1 cellular context compared by ENCODE assay signal in genomic region chr17:41738077-41738800, GRCh38.
TF ChIP-seq lines count a peak whose summit lies in the region.

No MANE protein-coding gene starts in this region.

TF ChIP-seq in K562, 482 proteins besides CTCF, POLR2A, EP300 and RAD21 (continued from another document and continues in another):
- TF ChIP-seq GMEB1 (CRISPR knock-in tag; IDR thresholded peaks at IDR 0.05) = no peak
- no peak for TF ChIP-seq ZNF655 (CRISPR knock-in tag; IDR thresholded peaks at IDR 0.05)
- TF ChIP-seq TRIM24 (IDR thresholded peaks at IDR 0.05) = no peak
- TF ChIP-seq ADNP (tag; IDR thresholded peaks at IDR 0.05) = no peak
- no peak for TF ChIP-seq YBX1 (IDR thresholded peaks at IDR 0.05)
- no peak for TF ChIP-seq HOMEZ (CRISPR knock-in tag; IDR thresholded peaks at IDR 0.05)
- no peak for TF ChIP-seq HNRNPH1 (optimal IDR thresholded peaks at IDR 0.05; ENCODE audit: low read depth, low read length)
- no peak for TF ChIP-seq CREB1 (IDR thresholded peaks at IDR 0.05)
- TF ChIP-seq CREB1 (CRISPR knock-in tag; IDR thresholded peaks at IDR 0.05) = no peak
- no peak for TF ChIP-seq POLR2B (IDR thresholded peaks at IDR 0.05; ENCODE audit: low read depth, partially characterized antibody)
- 0 out of 2 replicates have a peak, but pooled peaks have one; percentile 29 for TF ChIP-seq ARID1B (IDR thresholded peaks at IDR 0.05)
- TF ChIP-seq ZC3H8 (IDR thresholded peaks at IDR 0.05) = no peak
- no peak for TF ChIP-seq CBX8 (IDR thresholded peaks at IDR 0.05; ENCODE audit: borderline replicate concordance, extremely low read depth, low read depth, low read length, poor library complexity, severe bottlenecking)
- TF ChIP-seq PHB (CRISPR knock-in tag; IDR thresholded peaks at IDR 0.05) = no peak
- TF ChIP-seq ZNF592 (IDR thresholded peaks at IDR 0.05) = peak; percentile 98
- TF ChIP-seq ILF3 (IDR thresholded peaks at IDR 0.05; ENCODE audit: borderline replicate concordance) = no peak
- TF ChIP-seq E4F1 (CRISPR knock-in tag; IDR thresholded peaks at IDR 0.05; ENCODE audit: borderline replicate concordance) = no peak
- no peak for TF ChIP-seq PKNOX1 (IDR thresholded peaks at IDR 0.05)
- no peak for TF ChIP-seq BDP1 (IDR thresholded peaks at IDR 0.05; ENCODE audit: insufficient read depth, insufficient read length)
- TF ChIP-seq ZNF696 (CRISPR knock-in tag; conservative IDR thresholded peaks at IDR 0.05) = no peak
- no peak for TF ChIP-seq NR2C1 (IDR thresholded peaks at IDR 0.05)
- TF ChIP-seq NR2C1 (tag; IDR thresholded peaks at IDR 0.05) = peak; percentile 76
- TF ChIP-seq NR2F6 (CRISPR knock-in tag; IDR thresholded peaks at IDR 0.05) = no peak
- no peak for TF ChIP-seq CREB5 (CRISPR knock-in tag; IDR thresholded peaks at IDR 0.05)
- peak; percentile 69; the same call in 1 of the 2 replicates for TF ChIP-seq ELF4 (CRISPR knock-in tag; IDR thresholded peaks at IDR 0.05)
- TF ChIP-seq ZBTB40 (IDR thresholded peaks at IDR 0.05) = no peak
- no peak for TF ChIP-seq ZBTB40 (CRISPR knock-in tag; IDR thresholded peaks at IDR 0.05)
- no peak for TF ChIP-seq FOXP4 (CRISPR knock-in tag; IDR thresholded peaks at IDR 0.05; ENCODE audit: borderline replicate concordance)
- peak; percentile 17; the same call in 1 of the 2 replicates for TF ChIP-seq PHF8 (IDR thresholded peaks at IDR 0.05; ENCODE audit: borderline replicate concordance, low read length)
